ENCODE assay signal across 8 cellular contexts in genomic region chr2:3518496-3519254, GRCh38. TPM values are rescaled to one million over a fixed set of nuclear protein-coding genes. Genes with fewer than 3 reads are reported as not detected.
A peak's percentile ranks its signal among the peaks of the same experiment; 100 is the strongest.
DNase-seq lines count a peak whose midpoint lies in the region; ATAC-seq and TF ChIP-seq lines count a peak whose summit lies in the region.

No MANE protein-coding gene starts in this region.

- ATAC-seq in HG02763 (IDR thresholded peaks at IDR 0.05; ENCODE audit: unreplicated experiment) (peak; percentile 86), heart left ventricle (peak; percentile 90 to 96 (median 96))

- TF ChIP-seq CTCF in GM12875 (IDR thresholded peaks at IDR 0.05; ENCODE audit: borderline replicate concordance, insufficient read depth, low read depth, low read length) (no peak), SU-DHL-6 (IDR thresholded peaks at IDR 0.05; ENCODE audit: insufficient read depth, low read length, poor library complexity, severe bottlenecking) (no peak), heart left ventricle (IDR thresholded peaks at IDR 0.05) (no peak), type B pancreatic cell (conservative IDR thresholded peaks at IDR 0.05) (no peak)

- peaks cover 5% of the 10 kb centered on the region for H3K9me3 Mint-ChIP-seq in type B pancreatic cell

- H3K9ac ChIP-seq in SU-DHL-6 (ENCODE audit: low read length) (peak overlapping the region; percentile 91), adipocyte (ENCODE audit: low read length) (peak overlapping the region; percentile 92)

- H3K27me3 ChIP-seq in SU-DHL-6 (ENCODE audit: low read length) (no peaks in the 10 kb centered on the region), adipocyte (replicated peaks; ENCODE audit: control insufficient read depth, insufficient read depth, low read length) (no peaks in the 10 kb centered on the region), heart left ventricle (no peaks in the 10 kb centered on the region)

- peaks cover 36% of the 10 kb centered on the region for H3K36me3 Mint-ChIP-seq in type B pancreatic cell

- no peaks in the 10 kb centered on the region for H4K20me1 ChIP-seq in SU-DHL-6 (ENCODE audit: low read depth, low read length)

- peaks cover 5% of the 10 kb centered on the region; the same call in 1 of the 2 replicates for H3K36me3 ChIP-seq in SU-DHL-6 (ENCODE audit: low read length)
- peaks cover 6% of the 10 kb centered on the region for H3K36me3 ChIP-seq in adipocyte (ENCODE audit: control insufficient read depth, insufficient read depth, low read length, severe bottlenecking)
- peaks cover 0 to 17% (median 3%) of the 10 kb centered on the region in 9 donors for H3K36me3 ChIP-seq in heart left ventricle

- DNase-seq in NCI-H1417 (lab: John Stamatoyannopoulos, UW) (peak; percentile 99), adipocyte (ENCODE audit: low read depth) (peak; percentile 98), heart left ventricle (peak; percentile 99 to 100 (median 99)), pons (ENCODE audit: low spot score) (peak; percentile 93), type B pancreatic cell (ENCODE audit: extremely low spot score, unreplicated experiment) (peak; percentile 100)

- TF ChIP-seq POLR2A in heart left ventricle (IDR thresholded peaks at IDR 0.05), result peak; percentile 52 to 66

- WGBS in heart left ventricle, 4 donors, result 1 to 2% (median 1%) methylated on average over 22 to 67 of the region's 67 CpGs

- intact Hi-C loops in heart left ventricle (cut with DNase I), result loop anchor here in 2 of 10 donors (1.0 to 5.0 kb wide), 3 partner anchors 40 to 141 kb away; partner anchors contain the start of genes EIPR1 (in 2 of the 2), TRAPPC12 (in 2 of the 2) and RNASEH1 (in 1 of the 2)

- H3K27ac ChIP-seq in SU-DHL-6 (ENCODE audit: low read depth, low read length) (peak overlapping the region; percentile 70), heart left ventricle (peak overlapping the region; percentile 97 to 100 (median 99))

- peak overlapping the region; percentile 83 for H3K27ac Mint-ChIP-seq in type B pancreatic cell

- 0 out of 2 replicates have a peak, but pooled peaks cover 5% of the 10 kb centered on the region for H3F3A ChIP-seq in SU-DHL-6 (ENCODE audit: insufficient read depth)

- no peaks in the 10 kb centered on the region for H3K9me2 ChIP-seq in SU-DHL-6 (replicated peaks; ENCODE audit: insufficient read depth, low read length)

- H3K4me2 ChIP-seq in SU-DHL-6 (ENCODE audit: low read depth, low read length, poor library complexity, severe bottlenecking), result peak overlapping the region; percentile 94

- peaks cover 14% of the 10 kb centered on the region for H3K79me2 ChIP-seq in SU-DHL-6 (ENCODE audit: insufficient read depth, low read length)

- peaks cover 33% of the 10 kb centered on the region for H3K4me1 Mint-ChIP-seq in type B pancreatic cell (ENCODE audit: unreplicated experiment)

- H3K4me3 ChIP-seq in GM12875 (ENCODE audit: low read depth, low read length) (peak overlapping the region; percentile 84), SU-DHL-6 (ENCODE audit: insufficient read depth, low read length, poor library complexity, severe bottlenecking) (peak overlapping the region; percentile 84), adipocyte (ENCODE audit: low read length) (peak overlapping the region; percentile 84), heart left ventricle (peak overlapping the region; percentile 74 to 99 (median 90))

- no peaks in the 10 kb centered on the region for H3K27me3 Mint-ChIP-seq in type B pancreatic cell

- peak overlapping the region; percentile 82 for H2AFZ ChIP-seq in SU-DHL-6 (ENCODE audit: low read depth, low read length, severe bottlenecking)

- H3K4me3 Mint-ChIP-seq in type B pancreatic cell, result peak overlapping the region; percentile 89

- H3K9me3 ChIP-seq in SU-DHL-6 (ENCODE audit: insufficient read depth, low read length), result no peaks in the 10 kb centered on the region
- no peaks in the 10 kb centered on the region for H3K9me3 ChIP-seq in adipocyte (ENCODE audit: control insufficient read depth, low read length)
- peaks cover 0 to 7% (median 0%) of the 10 kb centered on the region in 12 donors for H3K9me3 ChIP-seq in heart left ventricle

- H3K4me1 ChIP-seq in adipocyte (ENCODE audit: control insufficient read depth, insufficient read depth, low read length), result peaks cover 22% of the 10 kb centered on the region
- H3K4me1 ChIP-seq in heart left ventricle, result peaks cover 0 to 55% (median 37%) of the 10 kb centered on the region in 12 donors

RNA-seq across cellular contexts. Expression of gene ADI1, which starts 0.7 kb away (rescaled TPM):
- total RNA-seq in heart left ventricle (100 to 1,000 TPM in 8 of 9 donors, 10 to 100 TPM in 1; 94.6 to 200 (median 172) TPM), type B pancreatic cell (ENCODE audit: low replicate concordance) (40.0 and 54.7 TPM in 2 replicates)
- polyA plus RNA-seq in heart left ventricle, result 100 to 1,000 TPM in 1 of 2 donors, 10 to 100 TPM in 1; 69.2 to 139 TPM

RNA-seq across cellular contexts. Expression of gene RNASEH1, which starts 39.5 kb away (rescaled TPM):
- total RNA-seq in heart left ventricle (10 to 100 TPM; 18.3 to 23.6 (median 20.0) TPM), type B pancreatic cell (ENCODE audit: low replicate concordance) (19.3 and 21.7 TPM in 2 replicates)
- polyA plus RNA-seq in heart left ventricle, result 10 to 100 TPM; 12.8 to 31.4 TPM

RNA-seq across cellular contexts. Expression of gene RPS7, which starts 56.4 kb away (rescaled TPM):
- total RNA-seq in heart left ventricle (1,000 to 10,000 TPM in 1 of 9 donors, 100 to 1,000 TPM in 8; 407 to 1,112 (median 628) TPM), type B pancreatic cell (ENCODE audit: low replicate concordance) (1,678 and 1,855 TPM in 2 replicates)
- 1,000 to 10,000 TPM; 1,474 to 1,813 TPM for polyA plus RNA-seq in heart left ventricle

Comparison
In these comparisons a context has a peak if more than half of its experiments do, and no peak if none do; other contexts are left out.
1. Peak in every context shown above with its lines: DNase-seq, ATAC-seq, H3K4me3 ChIP-seq and H3K27ac ChIP-seq.